Comparison of ENCODE assay signal across 8 cellular contexts in genomic region chr18:48975221-48975816, GRCh38. TPM values are rescaled to one million over a fixed set of nuclear protein-coding genes. Genes with fewer than 3 reads are reported as not detected.
DNase-seq lines count a peak whose midpoint lies in the region; ATAC-seq and TF ChIP-seq lines count a peak whose summit lies in the region.

No MANE protein-coding gene starts in this region.

- H3K4me1 ChIP-seq in stomach, result peaks cover 0 to 32% (median 24%) of the 10 kb centered on the region in 4 donors

- peak overlapping the region; percentile 75 to 86 (median 84) for H3K27ac ChIP-seq in stomach

- no peak for DNase-seq in GM06990 (ENCODE audit: extremely low read depth, insufficient read length)
- no peak for DNase-seq in stomach
- no peak for DNase-seq in GM20000 (ENCODE audit: low spot score)
- DNase-seq in NCI-H2107 (lab: John Stamatoyannopoulos, UW), result no peak
- no peak for DNase-seq in iPS-NIHi7 (ENCODE audit: extremely low spot score)

- peaks cover 10% of the 10 kb centered on the region for H3K27me3 Mint-ChIP-seq in activated naive CD8-positive, alpha-beta T cell

- intact Hi-C loops in stomach (cut with DNase I; ENCODE audit: low total_unique reads), result no loop called here

- peak overlapping the region; percentile 80 for H3K4me3 Mint-ChIP-seq in activated naive CD8-positive, alpha-beta T cell

- no peaks in the 10 kb centered on the region for H3K9me3 ChIP-seq in iPS-18c (ENCODE audit: control insufficient read depth, insufficient read depth, low read length)
- H3K9me3 ChIP-seq in stomach, result no peaks in the 10 kb centered on the region

- no peak overlapping the region for H3K27ac Mint-ChIP-seq in activated naive CD8-positive, alpha-beta T cell

- H3K27me3 ChIP-seq in GM06990 (replicated peaks; ENCODE audit: control insufficient read depth, insufficient read depth, low read length) (no peaks in the 10 kb centered on the region), stomach (peaks cover 0 to 6% (median 0%) of the 10 kb centered on the region in 3 donors)

- 5 to 9% (median 7%) methylated on average over 18 to 56 of the region's 56 CpGs for WGBS in stomach, 5 donors

- H3K36me3 ChIP-seq in GM06990 (ENCODE audit: control insufficient read depth, insufficient read depth, low read length) (no peaks in the 10 kb centered on the region), stomach (no peaks in the 10 kb centered on the region)

- TF ChIP-seq CTCF in GM06990 (IDR thresholded peaks at IDR 0.05; ENCODE audit: insufficient read depth, low read length, poor library complexity, severe bottlenecking) (no peak), stomach (IDR thresholded peaks at IDR 0.05) (no peak), GM20000 (IDR thresholded peaks at IDR 0.05; ENCODE audit: extremely low read depth, missing control alignments) (no peak)

- H3K4me1 Mint-ChIP-seq in activated naive CD8-positive, alpha-beta T cell (ENCODE audit: low read depth), result peaks cover 9% of the 10 kb centered on the region

- no peaks in the 10 kb centered on the region for H3K9me3 Mint-ChIP-seq in activated naive CD8-positive, alpha-beta T cell (ENCODE audit: low read depth)

- no peaks in the 10 kb centered on the region for H3K36me3 Mint-ChIP-seq in activated naive CD8-positive, alpha-beta T cell

- TF ChIP-seq POLR2A in stomach (IDR thresholded peaks at IDR 0.05), result no peak

- peak overlapping the region; percentile 64 for H3K4me3 ChIP-seq in GM06990 (replicated peaks; ENCODE audit: low read depth, low read length)
- H3K4me3 ChIP-seq in iPS-18c (ENCODE audit: insufficient read depth, low read depth, low read length), result peak overlapping the region; percentile 77
- H3K4me3 ChIP-seq in stomach, result peak overlapping the region; percentile 52 to 67 (median 64)

- no peak for TF ChIP-seq EP300 in stomach (IDR thresholded peaks at IDR 0.05)

- ATAC-seq in HG02885 (IDR thresholded peaks at IDR 0.05; ENCODE audit: poor library complexity, unreplicated experiment), result peak; percentile 20

RNA-seq across cellular contexts. Expression of gene SMAD7, which starts 24.6 kb away (rescaled TPM):
- total RNA-seq in stomach, result 100 to 1,000 TPM in 1 of 5 donors, 10 to 100 TPM in 3, 1 to 10 TPM in 1; 7.0 to 123 (median 29.3) TPM
- 10 to 100 TPM in 1 of 3 donors, 1 to 10 TPM in 2; 4.5 to 10.1 (median 9.9) TPM for polyA plus RNA-seq in stomach
